Comparison of ENCODE assay signal across 11 cellular contexts in genomic region chr1:94385354-94385947, GRCh38. TPM values are rescaled to one million over a fixed set of nuclear protein-coding genes. Genes with fewer than 3 reads are reported as not detected.
DNase-seq lines count a peak whose midpoint lies in the region; ATAC-seq and TF ChIP-seq lines count a peak whose summit lies in the region.
"Had no signal": no experiment of that assay in that cellular context is flagged by ENCODE, and none has a peak within 500 bp of the region (broad histone marks: within the 10 kb centered on the region; RNA-seq: fewer than 3 reads in every experiment).

No MANE protein-coding gene starts in this region.

- no peaks in the 10 kb centered on the region for H3K9me3 Mint-ChIP-seq in Caco-2 (ENCODE audit: unreplicated experiment)

- H3K4me3 Mint-ChIP-seq in Caco-2 (ENCODE audit: unreplicated experiment), result peak overlapping the region; percentile 70

- H3K27ac ChIP-seq in colonic mucosa, result peak overlapping the region; percentile 74
- H3K27ac ChIP-seq: HL-60, psoas muscle had no signal

- H3K27ac Mint-ChIP-seq in Caco-2 (ENCODE audit: unreplicated experiment), result peak overlapping the region; percentile 90

- H3K9ac ChIP-seq in Loucy (ENCODE audit: low read depth, low read length, poor library complexity, severe bottlenecking), result peak overlapping the region; percentile 15
- peak overlapping the region; percentile 3 to 75 for H3K9ac ChIP-seq in colonic mucosa (ENCODE audit: low read depth in 2 of 2, low read length in 2 of 2)

- ATAC-seq in GM21576 (IDR thresholded peaks at IDR 0.05; ENCODE audit: unreplicated experiment), result no peak
- ATAC-seq: psoas muscle had no signal

- intact Hi-C loops in Caco-2 (cut with micrococcal nuclease; ENCODE audit: unreplicated experiment), result no loop called here
- intact Hi-C loops in colonic mucosa (cut with DNase I), result loop anchor here (10.0 kb wide), 1 partner anchor 49 kb away; no protein-coding TSS in a partner anchor

- H3K9me3 ChIP-seq in Caco-2, result peaks cover 4% of the 10 kb centered on the region
- H3K9me3 ChIP-seq in Loucy (ENCODE audit: insufficient read depth, low read depth, low read length), result no peaks in the 10 kb centered on the region; the same call in 1 of the 2 replicates
- no peaks in the 10 kb centered on the region for H3K9me3 ChIP-seq in colonic mucosa
- H3K9me3 ChIP-seq: psoas muscle had no signal

- H4K20me1 ChIP-seq in Loucy (ENCODE audit: insufficient read depth, low read length, poor library complexity, severe bottlenecking), result no peaks in the 10 kb centered on the region

- peaks cover 20% of the 10 kb centered on the region for H3K4me1 Mint-ChIP-seq in Caco-2 (ENCODE audit: low read depth, unreplicated experiment)

- H3K27me3 ChIP-seq in Caco-2 (replicated peaks; ENCODE audit: control insufficient read depth, insufficient read depth, low read length) (no peaks in the 10 kb centered on the region), Loucy (ENCODE audit: insufficient read depth, low read length, poor library complexity, severe bottlenecking) (no peaks in the 10 kb centered on the region), colonic mucosa (no peaks in the 10 kb centered on the region)

- peaks cover 66% of the 10 kb centered on the region for H3K4me1 ChIP-seq in Caco-2
- H3K4me1 ChIP-seq in Loucy (ENCODE audit: insufficient read depth, low read length, poor library complexity, severe bottlenecking), result peaks cover 30% of the 10 kb centered on the region
- no peaks in the 10 kb centered on the region for H3K4me1 ChIP-seq in colonic mucosa
- H3K4me1 ChIP-seq: psoas muscle had no signal

- TSS peak; percentile 52 for BruUV-seq in Caco-2 (replicated peaks; lab: Mats Ljungman, UMichigan)

- peak overlapping the region; percentile 68 for H2AFZ ChIP-seq in Loucy (ENCODE audit: low read length)

- no peaks in the 10 kb centered on the region for H3K36me3 Mint-ChIP-seq in Caco-2 (ENCODE audit: insufficient read depth, unreplicated experiment)

- H3K36me3 ChIP-seq in Caco-2 (ENCODE audit: control insufficient read depth, insufficient read depth, low read length), result no peaks in the 10 kb centered on the region
- no peaks in the 10 kb centered on the region for H3K36me3 ChIP-seq in Loucy (ENCODE audit: insufficient read depth, low read length)
- no peaks in the 10 kb centered on the region for H3K36me3 ChIP-seq in colonic mucosa

- no peaks in the 10 kb centered on the region for H3K79me2 ChIP-seq in Loucy (ENCODE audit: insufficient read depth, low read length)

- POLR2A ChIA-PET in Caco-2 (lab: Charles Lee), result interaction anchor here (2.0 kb wide), 1 partner anchor 43 kb away, joined by 12 read pairs; no protein-coding TSS in a partner anchor

- H3K4me2 ChIP-seq in Loucy (ENCODE audit: low read depth, low read length, poor library complexity, severe bottlenecking), result peak overlapping the region; percentile 61

- H3K27me3 Mint-ChIP-seq in Caco-2 (ENCODE audit: insufficient read depth, unreplicated experiment), result no peaks in the 10 kb centered on the region

- H3K4me3 ChIP-seq in Caco-2 (ENCODE audit: low read depth, low read length) (peak overlapping the region; percentile 9; the same call in 1 of the 2 replicates), Loucy (ENCODE audit: low read length, poor library complexity, severe bottlenecking) (peak overlapping the region; percentile 43), colonic mucosa (no peak overlapping the region)
- H3K4me3 ChIP-seq: psoas muscle had no signal

- no peaks in the 10 kb centered on the region for H3F3A ChIP-seq in Loucy (ENCODE audit: low read depth)

- CTCF ChIA-PET in Caco-2 (lab: Charles Lee), result no interaction called here

- no peaks in the 10 kb centered on the region for H3K9me2 ChIP-seq in Loucy (replicated peaks; ENCODE audit: low read depth, low read length)

- DNase-seq in Caco-2 (no peak), colonic mucosa (peak; percentile 37), renal cortical epithelial cell (ENCODE audit: low read depth) (peak; percentile 18), NCI-H2227 treated with DMSO at 0.1 percent for 48 hours (lab: John Stamatoyannopoulos, UW) (no peak), T1000 (lab: John Stamatoyannopoulos, UW) (no peak)
- DNase-seq: DMS79 treated with DMSO at 0.1 percent for 48 hours, NCI-H1092 treated with DMSO at 0.1 percent for 48 hours, psoas muscle had no signal

- no peak for TF ChIP-seq CTCF in Caco-2 (IDR thresholded peaks at IDR 0.05; ENCODE audit: insufficient read depth in 1 of 2, low read depth in 1 of 2, low read length in 1 of 2, severe bottlenecking in 1 of 2, unreplicated experiment in 1 of 2)
- TF ChIP-seq CTCF in Loucy (conservative IDR thresholded peaks at IDR 0.05; ENCODE audit: low read length), result no peak
- no peak for TF ChIP-seq CTCF in colonic mucosa (IDR thresholded peaks at IDR 0.05)

RNA-seq across cellular contexts. Expression of gene ABCD3, which starts 32.7 kb away (rescaled TPM):
- total RNA-seq in Caco-2 (2022) (93.4 and 94.4 TPM in 2 replicates), colonic mucosa (100 to 1,000 TPM in 1 of 2 donors, 10 to 100 TPM in 1; 99.2 to 100 TPM), renal cortical epithelial cell (66.9 and 77.2 TPM in 2 replicates)

Comparison
In these comparisons a context has a peak if more than half of its experiments do, and no peak if none do; other contexts are left out.
1. DNase-seq: peak in colonic mucosa (single experiment) and renal cortical epithelial cell (single experiment); none in Caco-2 (0 of 2), NCI-H2227 treated with DMSO at 0.1 percent for 48 hours (single experiment) and T1000 (single experiment).